Comparison of ENCODE assay signal across 19 cellular contexts in genomic region chr14:100544506-100545141, GRCh38. TPM values are rescaled to one million over a fixed set of nuclear protein-coding genes. Genes with fewer than 3 reads are reported as not detected.
"Had no signal": no experiment of that assay in that cellular context is flagged by ENCODE, and none has a peak within 500 bp of the region (broad histone marks: within the 10 kb centered on the region; RNA-seq: fewer than 3 reads in every experiment).

No MANE protein-coding gene starts in this region.

- H3K4me3 Mint-ChIP-seq: activated naive CD8-positive, alpha-beta T cell treated with anti-CD3 and anti-CD28 coated beads for 36 hours; memory B cell had no signal

- H3K9me3 ChIP-seq: colonic mucosa, spleen, testis, vagina had no signal

- H3K36me3 ChIP-seq: colonic mucosa, vagina had no signal

- ATAC-seq: effector memory CD8-positive, alpha-beta T cell; esophagus mucosa had no signal

- DNase-seq: activated CD8-positive, alpha-beta memory T cell treated with anti-CD3 and anti-CD28 coated beads, Interleukin-2, amount 50 U/mL, for 48 hours; activated naive CD4-positive, alpha-beta T cell treated with Interleukin-2 at 50 U/mL for 16 hours; activated naive CD8-positive, alpha-beta T cell treated with anti-CD3 and anti-CD28 coated beads for 36 hours; activated T-cell treated with anti-CD3 and anti-CD28 coated beads, Interleukin-2, amount 50 U/mL, for 48 hours; amygdala; colonic mucosa; dorsolateral prefrontal cortex; effector memory CD8-positive, alpha-beta T cell; foreskin melanocyte; immature natural killer cell; occipital lobe; spleen; stimulated activated CD4-positive, alpha-beta T cell treated with anti-CD3 and anti-CD28 coated beads, Interleukin-4, amount 100 ng/mL, for 1 hour; testis had no signal

- H3K27ac ChIP-seq: colonic mucosa, dorsolateral prefrontal cortex, testis, vagina had no signal

- H3K27me3 Mint-ChIP-seq: activated naive CD8-positive, alpha-beta T cell treated with anti-CD3 and anti-CD28 coated beads for 36 hours; effector memory CD8-positive, alpha-beta T cell; type B pancreatic cell had no signal

- H3K36me3 Mint-ChIP-seq: activated naive CD8-positive, alpha-beta T cell treated with anti-CD3 and anti-CD28 coated beads for 36 hours; immature natural killer cell; memory B cell; type B pancreatic cell had no signal

- H3K4me3 ChIP-seq: colonic mucosa, dorsolateral prefrontal cortex, spleen, testis, vagina had no signal

- H3K27me3 ChIP-seq: colonic mucosa, dorsolateral prefrontal cortex, testis, vagina had no signal

- H3K27ac Mint-ChIP-seq: effector memory CD8-positive, alpha-beta T cell; immature natural killer cell; memory B cell had no signal

RNA-seq across cellular contexts. Expression of gene BEGAIN, which starts 42.6 kb away (rescaled TPM):
- polyA plus RNA-seq: endothelial cell of umbilical vein, immature natural killer cell had no signal
